ENCODE assay signal across 8 cellular contexts in genomic region chr10:72353028-72353962, GRCh38. TPM values are rescaled to one million over a fixed set of nuclear protein-coding genes. Genes with fewer than 3 reads are reported as not detected.
A peak's percentile ranks its signal among the peaks of the same experiment; 100 is the strongest.
DNase-seq lines count a peak whose midpoint lies in the region; ATAC-seq and TF ChIP-seq lines count a peak whose summit lies in the region.

No MANE protein-coding gene starts in this region.

- peak; percentile 2 for ATAC-seq in omental fat pad (ENCODE audit: low FRiP score)
- no peak for ATAC-seq in HG02642 (IDR thresholded peaks at IDR 0.05; ENCODE audit: poor library complexity, unreplicated experiment)

- TF ChIP-seq CTCF in omental fat pad (IDR thresholded peaks at IDR 0.05): no peak

- DNase-seq in NCI-H524 (lab: John Stamatoyannopoulos, UW) (peak; percentile 32 to 63), NCI-H524 treated with DMSO at 0.1 percent for 48 hours (lab: John Stamatoyannopoulos, UW) (no peak), SK-N-DZ (ENCODE audit: low spot score) (peak; percentile 67), fibroblast of gingiva (ENCODE audit: low read depth) (peak; percentile 43), omental fat pad (ENCODE audit: low spot score) (no peak), HPDE6-E6E7 (ENCODE audit: extremely low spot score) (no peak), COR-L47 (lab: John Stamatoyannopoulos, UW) (no peak)

RNA-seq across cellular contexts. Expression of gene DNAJB12, which starts 1.4 kb away (rescaled TPM):
- polyA plus RNA-seq in SK-N-DZ (2014; cell fraction: cytosol; rRNA removed): 17.7 and 18.7 TPM in 2 replicates
- 20.4 and 30.5 TPM in 2 replicates for polyA plus RNA-seq in SK-N-DZ (2014; cell fraction: nucleus; rRNA removed)
- 10 to 100 TPM; 35.0 to 41.1 (median 36.5) TPM for total RNA-seq in omental fat pad

Comparison
In these comparisons a context has a peak if more than half of its experiments do, and no peak if none do; other contexts are left out.
1. DNase-seq: peak in NCI-H524 (2 of 2), SK-N-DZ (single experiment) and fibroblast of gingiva (single experiment); none in NCI-H524 treated with DMSO at 0.1 percent for 48 hours (single experiment), omental fat pad (single experiment), HPDE6-E6E7 (single experiment) and COR-L47 (single experiment).